Comparison of ENCODE assay signal across 1 cellular context in the genomic region with DNA sequence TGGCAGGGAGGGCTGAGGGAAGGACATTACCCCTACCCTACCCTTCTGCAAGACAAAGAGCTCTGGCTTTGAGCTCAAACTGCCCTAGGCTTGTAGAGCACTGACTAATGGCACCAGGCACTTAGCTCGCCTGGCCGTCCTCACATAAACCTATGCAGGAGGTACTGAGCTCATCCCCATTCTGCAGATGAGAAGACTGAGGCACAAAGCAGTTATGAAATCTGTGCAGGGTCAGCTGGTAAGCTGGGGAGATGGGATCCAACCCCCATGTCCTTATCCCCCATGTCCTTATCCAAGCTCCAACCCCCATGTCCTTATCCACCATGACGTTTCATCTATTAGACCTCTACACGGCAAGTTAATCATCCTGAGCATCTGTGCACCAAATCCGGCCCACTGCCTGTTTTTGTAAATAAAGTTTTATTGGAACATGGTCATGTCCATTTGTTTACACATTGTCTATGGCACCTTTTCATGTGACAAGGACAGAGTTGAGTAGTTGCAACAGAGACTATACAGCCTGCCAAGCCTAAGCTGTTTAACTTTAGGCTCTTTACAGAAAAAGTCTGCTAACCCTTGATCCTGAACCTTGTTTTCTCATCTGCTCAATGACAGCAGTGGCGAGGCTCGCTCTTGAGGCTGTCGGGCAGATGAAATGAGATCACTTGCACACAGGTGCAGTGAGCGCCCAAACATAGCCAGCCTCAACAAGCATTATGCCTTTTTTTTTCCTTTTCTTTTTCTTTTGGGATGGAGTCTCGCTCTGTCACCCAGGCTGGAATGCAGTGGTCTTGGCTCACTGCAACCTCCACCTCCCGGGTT.
TF ChIP-seq lines count a peak whose summit lies in the region.

No MANE protein-coding gene starts in this region.

TF ChIP-seq in GM12878, 131 proteins besides CTCF, POLR2A, EP300 and RAD21 (continued from another document):
- TF ChIP-seq, protein P1, sequence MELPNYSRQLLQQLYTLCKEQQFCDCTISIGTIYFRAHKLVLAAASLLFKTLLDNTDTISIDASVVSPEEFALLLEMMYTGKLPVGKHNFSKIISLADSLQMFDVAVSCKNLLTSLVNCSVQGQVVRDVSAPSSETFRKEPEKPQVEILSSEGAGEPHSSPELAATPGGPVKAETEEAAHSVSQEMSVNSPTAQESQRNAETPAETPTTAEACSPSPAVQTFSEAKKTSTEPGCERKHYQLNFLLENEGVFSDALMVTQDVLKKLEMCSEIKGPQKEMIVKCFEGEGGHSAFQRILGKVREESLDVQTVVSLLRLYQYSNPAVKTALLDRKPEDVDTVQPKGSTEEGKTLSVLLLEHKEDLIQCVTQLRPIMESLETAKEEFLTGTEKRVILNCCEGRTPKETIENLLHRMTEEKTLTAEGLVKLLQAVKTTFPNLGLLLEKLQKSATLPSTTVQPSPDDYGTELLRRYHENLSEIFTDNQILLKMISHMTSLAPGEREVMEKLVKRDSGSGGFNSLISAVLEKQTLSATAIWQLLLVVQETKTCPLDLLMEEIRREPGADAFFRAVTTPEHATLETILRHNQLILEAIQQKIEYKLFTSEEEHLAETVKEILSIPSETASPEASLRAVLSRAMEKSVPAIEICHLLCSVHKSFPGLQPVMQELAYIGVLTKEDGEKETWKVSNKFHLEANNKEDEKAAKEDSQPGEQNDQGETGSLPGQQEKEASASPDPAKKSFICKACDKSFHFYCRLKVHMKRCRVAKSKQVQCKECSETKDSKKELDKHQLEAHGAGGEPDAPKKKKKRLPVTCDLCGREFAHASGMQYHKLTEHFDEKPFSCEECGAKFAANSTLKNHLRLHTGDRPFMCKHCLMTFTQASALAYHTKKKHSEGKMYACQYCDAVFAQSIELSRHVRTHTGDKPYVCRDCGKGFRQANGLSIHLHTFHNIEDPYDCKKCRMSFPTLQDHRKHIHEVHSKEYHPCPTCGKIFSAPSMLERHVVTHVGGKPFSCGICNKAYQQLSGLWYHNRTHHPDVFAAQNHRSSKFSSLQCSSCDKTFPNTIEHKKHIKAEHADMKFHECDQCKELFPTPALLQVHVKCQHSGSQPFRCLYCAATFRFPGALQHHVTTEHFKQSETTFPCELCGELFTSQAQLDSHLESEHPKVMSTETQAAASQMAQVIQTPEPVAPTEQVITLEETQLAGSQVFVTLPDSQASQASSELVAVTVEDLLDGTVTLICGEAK (IDR thresholded peaks at IDR 0.05; ENCODE audit: borderline replicate concordance) = peak; percentile 60
